ENCODE assay signal across 15 cellular contexts in genomic region chr21:45860493-45861155, GRCh38.
A peak's percentile ranks its signal among the peaks of the same experiment; 100 is the strongest.
DNase-seq lines count a peak whose midpoint lies in the region; ATAC-seq and TF ChIP-seq lines count a peak whose summit lies in the region.
"Had no signal": no experiment of that assay in that cellular context is flagged by ENCODE, and none has a peak within 500 bp of the region (broad histone marks: within the 10 kb centered on the region; RNA-seq: fewer than 3 reads in every experiment).

No MANE protein-coding gene starts in this region.

- no peaks in the 10 kb centered on the region for H3K9me3 ChIP-seq in endodermal cell (ENCODE audit: control insufficient read depth, low read length)
- no peaks in the 10 kb centered on the region for H3K9me3 ChIP-seq in body of pancreas

- ATAC-seq in natural killer cell treated with Interleukin-12 subunit alpha and Interleukin-12 subunit beta and Interleukin-15 and Interleukin-18, amount 100 ng/mL, for 72 hours = peak; percentile 32 to 34
- ATAC-seq in natural killer cell (no peak), HG02763 (IDR thresholded peaks at IDR 0.05; ENCODE audit: unreplicated experiment) (no peak), body of pancreas (no peak)

- H3K36me3 Mint-ChIP-seq in natural killer cell treated with Interleukin-12 subunit alpha and Interleukin-12 subunit beta and Interleukin-15 and Interleukin-18, amount 100 ng/mL, for 72 hours = no peaks in the 10 kb centered on the region
- H3K36me3 Mint-ChIP-seq in natural killer cell (no peaks in the 10 kb centered on the region), endodermal cell (ENCODE audit: low read depth) (no peaks in the 10 kb centered on the region)

- H3K27ac ChIP-seq in endodermal cell (ENCODE audit: low read depth, low read length) (no peak overlapping the region), body of pancreas (no peak overlapping the region)

- no peak overlapping the region for H3K4me3 ChIP-seq in endodermal cell (ENCODE audit: low read length)
- no peak overlapping the region for H3K4me3 ChIP-seq in body of pancreas
- H3K4me3 ChIP-seq: BLaER1 treated with 17β-estradiol and CSF1 and Interleukin-3, amounts not matched to agents 10 nM and 100 nM had no signal

- WGBS in endodermal cell (ENCODE audit: insufficient coverage in 1 of 2, insufficient read length in 1 of 2), 2 experiments = 93 to 97% methylated on average over 15 to 26 of the region's 26 CpGs
- WGBS in body of pancreas, 2 donors = 87 to 91% methylated on average over 23 to 26 of the region's 26 CpGs

- no peak overlapping the region for H3K9ac ChIP-seq in endodermal cell (ENCODE audit: extremely low read depth, low read length, poor library complexity, severe bottlenecking)

- no peak overlapping the region for H3K4me3 Mint-ChIP-seq in natural killer cell treated with Interleukin-12 subunit alpha and Interleukin-12 subunit beta and Interleukin-15 and Interleukin-18, amount 100 ng/mL, for 72 hours
- no peak overlapping the region for H3K4me3 Mint-ChIP-seq in natural killer cell
- H3K4me3 Mint-ChIP-seq in endodermal cell = no peak overlapping the region

- peaks cover 0 to 7% of the 10 kb centered on the region in 2 donors for H3K4me1 Mint-ChIP-seq in natural killer cell treated with Interleukin-12 subunit alpha and Interleukin-12 subunit beta and Interleukin-15 and Interleukin-18, amount 100 ng/mL, for 72 hours (ENCODE audit: low read depth in 2 of 2)
- H3K4me1 Mint-ChIP-seq in natural killer cell (peaks cover 0 to 9% of the 10 kb centered on the region in 2 donors), endodermal cell (peaks cover 24% of the 10 kb centered on the region)

- H3K4me1 ChIP-seq in endodermal cell (ENCODE audit: control insufficient read depth, insufficient read depth, low read length) = no peaks in the 10 kb centered on the region
- no peaks in the 10 kb centered on the region for H3K4me1 ChIP-seq in body of pancreas

- TF ChIP-seq POLR2A in body of pancreas (IDR thresholded peaks at IDR 0.05) = no peak

- no peak for DNase-seq in natural killer cell treated with Interleukin-12 subunit alpha and Interleukin-12 subunit beta and Interleukin-15 and Interleukin-18, amount 100 ng/mL, for 72 hours (ENCODE audit: low spot score)
- DNase-seq in natural killer cell = no peak
- peak; percentile 37 for DNase-seq in endodermal cell
- DNase-seq in posterior vena cava (ENCODE audit: low spot score) = peak; percentile 52
- no peak for DNase-seq in NCI-H1417 (lab: John Stamatoyannopoulos, UW)
- no peak for DNase-seq in body of pancreas
- no peak for DNase-seq in DMS153 treated with DMSO at 0.1 percent for 48 hours (lab: John Stamatoyannopoulos, UW; ENCODE audit: unreplicated experiment)
- DNase-seq: DND-41; NCI-H1105 treated with DMSO at 0.1 percent for 48 hours; NCI-H187 treated with DMSO at 0.1 percent for 48 hours; NCI-H345; NK-92 treated with Interleukin-12 subunit alpha and Interleukin-12 subunit beta, amount 100 ng/mL, for 24 hours; SIG-M5 had no signal

- H3K27ac Mint-ChIP-seq in natural killer cell treated with Interleukin-12 subunit alpha and Interleukin-12 subunit beta and Interleukin-15 and Interleukin-18, amount 100 ng/mL, for 72 hours = no peak overlapping the region
- H3K27ac Mint-ChIP-seq in natural killer cell = no peak overlapping the region
- peak overlapping the region; percentile 26 for H3K27ac Mint-ChIP-seq in endodermal cell

- no peak for TF ChIP-seq CTCF in natural killer cell (IDR thresholded peaks at IDR 0.05)
- no peak for TF ChIP-seq CTCF in endodermal cell (conservative IDR thresholded peaks at IDR 0.05)
- no peak for TF ChIP-seq CTCF in body of pancreas (IDR thresholded peaks at IDR 0.05)

- H3K36me3 ChIP-seq in endodermal cell (ENCODE audit: control insufficient read depth, insufficient read depth, low read length) = no peaks in the 10 kb centered on the region
- H3K36me3 ChIP-seq in body of pancreas (replicated peaks in 1 of 2; ENCODE audit: insufficient read depth in 1 of 2, low read depth in 2 of 2) = no peaks in the 10 kb centered on the region

- H3K9me3 Mint-ChIP-seq in natural killer cell treated with Interleukin-12 subunit alpha and Interleukin-12 subunit beta and Interleukin-15 and Interleukin-18, amount 100 ng/mL, for 72 hours = no peaks in the 10 kb centered on the region
- H3K9me3 Mint-ChIP-seq in natural killer cell (no peaks in the 10 kb centered on the region), endodermal cell (no peaks in the 10 kb centered on the region)

- no peaks in the 10 kb centered on the region for H3K27me3 ChIP-seq in endodermal cell (ENCODE audit: control insufficient read depth, insufficient read depth, low read length, poor library complexity, severe bottlenecking)
- H3K27me3 ChIP-seq in body of pancreas = no peaks in the 10 kb centered on the region
- H3K27me3 ChIP-seq: BLaER1 treated with 17β-estradiol and CSF1 and Interleukin-3, amounts not matched to agents 10 nM and 100 nM had no signal

- intact Hi-C loops in natural killer cell (cut with micrococcal nuclease) = no loop called here
- intact Hi-C loops in posterior vena cava (cut with DNase I) = no loop called here
- intact Hi-C loops in body of pancreas (cut with DNase I) = no loop called here

- peaks cover 0 to 3% of the 10 kb centered on the region in 2 donors for H3K27me3 Mint-ChIP-seq in natural killer cell treated with Interleukin-12 subunit alpha and Interleukin-12 subunit beta and Interleukin-15 and Interleukin-18, amount 100 ng/mL, for 72 hours
- H3K27me3 Mint-ChIP-seq in natural killer cell (ENCODE audit: low read depth in 2 of 2) (no peaks in the 10 kb centered on the region), endodermal cell (ENCODE audit: insufficient read depth) (no peaks in the 10 kb centered on the region)

Comparison
In these comparisons a context has a peak if more than half of its experiments do, and no peak if none do; other contexts are left out.
1. ATAC-seq: peak in natural killer cell treated with Interleukin-12 subunit alpha and Interleukin-12 subunit beta and Interleukin-15 and Interleukin-18, amount 100 ng/mL, for 72 hours (2 of 2); none in natural killer cell (0 of 3), HG02763 (single experiment) and body of pancreas (single experiment).
2. DNase-seq: peak in endodermal cell (single experiment) and posterior vena cava (single experiment); none in natural killer cell treated with Interleukin-12 subunit alpha and Interleukin-12 subunit beta and Interleukin-15 and Interleukin-18, amount 100 ng/mL, for 72 hours (single experiment), natural killer cell (single experiment), NCI-H1417 (0 of 3), body of pancreas (0 of 4) and DMS153 treated with DMSO at 0.1 percent for 48 hours (single experiment).